27 cellular contexts compared by ENCODE assay signal in genomic region chr20:46053416-46053815, GRCh38. TPM values are rescaled to one million over a fixed set of nuclear protein-coding genes. Genes with fewer than 3 reads are reported as not detected.
A peak's percentile ranks its signal among the peaks of the same experiment; 100 is the strongest.
DNase-seq lines count a peak whose midpoint lies in the region; ATAC-seq and TF ChIP-seq lines count a peak whose summit lies in the region.
"Had no signal": no experiment of that assay in that cellular context is flagged by ENCODE, and none has a peak within 500 bp of the region (broad histone marks: within the 10 kb centered on the region; RNA-seq: fewer than 3 reads in every experiment).

No MANE protein-coding gene starts in this region.

- no peak overlapping the region for H3K27ac ChIP-seq in RWPE2 (ENCODE audit: poor library complexity, severe bottlenecking)
- H3K27ac ChIP-seq in sigmoid colon, result no peak overlapping the region
- H3K27ac ChIP-seq: 22Rv1, A549, BLaER1 had no signal

- in situ Hi-C loops in GM13976 (cut with MboI; ENCODE audit: low sequenced_read_pairs, unreplicated experiment), result no loop called here

- no peaks in the 10 kb centered on the region for H3K9me3 ChIP-seq in RWPE2 (ENCODE audit: severe bottlenecking)
- H3K9me3 ChIP-seq in sigmoid colon, result no peaks in the 10 kb centered on the region
- H3K9me3 ChIP-seq: A549, BE2C, BLaER1 had no signal

- 92 to 93% methylated on average over 8 of the region's 8 CpGs for WGBS in sigmoid colon, 2 donors

- H3K4me1 ChIP-seq in RWPE2 (ENCODE audit: insufficient read depth, poor library complexity, severe bottlenecking) (peaks cover 3% of the 10 kb centered on the region), sigmoid colon (peaks cover 0 to 14% (median 12%) of the 10 kb centered on the region in 4 donors)
- H3K4me1 ChIP-seq: BE2C, BLaER1 had no signal

- H3K36me3 ChIP-seq in RWPE2 (ENCODE audit: low read depth), result no peaks in the 10 kb centered on the region
- no peaks in the 10 kb centered on the region for H3K36me3 ChIP-seq in sigmoid colon
- H3K36me3 ChIP-seq: BE2C had no signal

- intact Hi-C loops in sigmoid colon (cut with DNase I), result no loop called here

- DNase-seq in GM13976 (ENCODE audit: low spot score) (peak; percentile 11), RWPE2 (ENCODE audit: low spot score) (peak; percentile 64), mesenteric fat pad (ENCODE audit: low spot score) (peak; percentile 59), sigmoid colon (peak; percentile 36), AG08396 (ENCODE audit: low spot score) (no peak), NCI-H446 (lab: John Stamatoyannopoulos, UW) (no peak), putamen (ENCODE audit: low spot score) (no peak)
- DNase-seq: BE2C; C1 segment of cervical spinal cord; CD4-positive, alpha-beta memory T cell; CD4-positive, CD25-positive, alpha-beta regulatory T cell; CD8-positive, alpha-beta memory T cell; COR-L47; DMS 273 treated with DMSO at 0.1 percent for 48 hours; DMS153; DMS53; DMS79; DND-41; EL; GDM1 had no signal

- H3K27me3 ChIP-seq in RWPE2 (ENCODE audit: insufficient read depth, poor library complexity, severe bottlenecking) (peaks cover 35% of the 10 kb centered on the region), sigmoid colon (peaks cover 2 to 30% (median 21%) of the 10 kb centered on the region in 3 donors)
- H3K27me3 ChIP-seq: BE2C, BLaER1 had no signal

- ATAC-seq in RWPE2 (ENCODE audit: low read depth), result no peak
- ATAC-seq: A549, GM12878 had no signal

- TF ChIP-seq CTCF in GM13976 (IDR thresholded peaks at IDR 0.05; ENCODE audit: borderline replicate concordance, control extremely low read depth, extremely low read depth, insufficient read depth, missing control alignments) (no peak), RWPE2 (IDR thresholded peaks at IDR 0.05; ENCODE audit: poor library complexity, severe bottlenecking) (no peak), sigmoid colon (IDR thresholded peaks at IDR 0.05) (no peak)

- H3K4me3 ChIP-seq in RWPE2 (ENCODE audit: severe bottlenecking) (no peak overlapping the region), sigmoid colon (no peak overlapping the region)
- H3K4me3 ChIP-seq: A549, BLaER1, GM12878 had no signal

- TF ChIP-seq POLR2A in sigmoid colon (IDR thresholded peaks at IDR 0.05), result no peak

- TF ChIP-seq EP300 in sigmoid colon (IDR thresholded peaks at IDR 0.05), result no peak

RNA-seq across cellular contexts. Expression of gene SLC12A5, which starts 24.4 kb away (rescaled TPM):
- total RNA-seq in mesenteric fat pad, result 1.7 TPM
- total RNA-seq in sigmoid colon, result under 1 TPM in 1 of 4 donors, not detected in 3; 0.14 TPM
- polyA plus RNA-seq in sigmoid colon, result 1 to 10 TPM in 1 of 3 donors, not detected in 2; 1.4 TPM
- total RNA-seq: CD4-positive, alpha-beta memory T cell; CD4-positive, CD25-positive, alpha-beta regulatory T cell; CD8-positive, alpha-beta memory T cell; Daoy had no signal
- polyA plus RNA-seq: CD14-positive monocyte; CD4-positive, alpha-beta memory T cell; CD4-positive, CD25-positive, alpha-beta regulatory T cell; CD8-positive, alpha-beta memory T cell had no signal

RNA-seq across cellular contexts. Expression of gene NCOA5, which starts 36.3 kb away (rescaled TPM):
- 23.3 TPM for total RNA-seq in mesenteric fat pad
- 10 to 100 TPM; 22.4 to 39.2 (median 29.5) TPM for total RNA-seq in sigmoid colon
- 10 to 100 TPM; 10.6 to 19.5 (median 11.4) TPM for polyA plus RNA-seq in sigmoid colon

RNA-seq across cellular contexts. Expression of gene MMP9, which starts 44.7 kb away (rescaled TPM):
- total RNA-seq in mesenteric fat pad (18.3 TPM), sigmoid colon (under 1 TPM in 1 of 4 donors, not detected in 3; 0.27 TPM)
- polyA plus RNA-seq in sigmoid colon, result 10 to 100 TPM in 1 of 3 donors, 1 to 10 TPM in 1, under 1 TPM in 1; 0.60 to 27.1 (median 2.5) TPM
- total RNA-seq: G401 had no signal
- polyA plus RNA-seq: CD4-positive, alpha-beta memory T cell; CD4-positive, CD25-positive, alpha-beta regulatory T cell; CD8-positive, alpha-beta memory T cell had no signal

Comparison
In these comparisons a context has a peak if more than half of its experiments do, and no peak if none do; other contexts are left out.
1. DNase-seq: peak in GM13976 (single experiment), RWPE2 (single experiment), mesenteric fat pad (single experiment) and sigmoid colon (single experiment); none in AG08396 (single experiment), NCI-H446 (0 of 2) and putamen (single experiment).
2. RNA of gene MMP9, which starts 44.7 kb away (total RNA-seq): 18.3 TPM in mesenteric fat pad (single experiment); 0.27 TPM in sigmoid colon; every median in the first group is over 10 times any median in the second.